Comparison of ENCODE assay signal across 25 cellular contexts in genomic region chr15:72146221-72146620, GRCh38. TPM values are rescaled to one million over a fixed set of nuclear protein-coding genes. Genes with fewer than 3 reads are reported as not detected.
"Had no signal": no experiment of that assay in that cellular context is flagged by ENCODE, and none has a peak within 500 bp of the region (broad histone marks: within the 10 kb centered on the region; RNA-seq: fewer than 3 reads in every experiment).

No MANE protein-coding gene starts in this region.

- H3K9me3 ChIP-seq: neutrophil, ovary, psoas muscle, right lobe of liver, sigmoid colon, stomach, tibial nerve, vagina had no signal

- H3K27ac ChIP-seq: neutrophil, ovary, parathyroid adenoma, psoas muscle, right lobe of liver, sigmoid colon, stomach, tibial nerve, vagina had no signal

- H3K9me3 Mint-ChIP-seq: naive thymus-derived CD8-positive, alpha-beta T cell; natural killer cell treated with Interleukin-12 subunit alpha and Interleukin-12 subunit beta and Interleukin-15 and Interleukin-18, amount 100 ng/mL, for 72 hours; neural crest cell; stimulated activated naive B cell treated with anti-CD40 and anti-IgM and Interleukin-4, amounts not matched to agents 10 μg/mL and 1 μg/mL and 100 μg/mL, for 72 hours; stimulated activated naive CD8-positive, alpha-beta T cell treated with anti-CD3 and anti-CD28 coated beads, Interleukin-15, Interleukin-2, amounts not matched to agents 100 ng/mL and 50 ng/mL, for 24 hours had no signal

- ATAC-seq: naive thymus-derived CD8-positive, alpha-beta T cell; natural killer cell treated with Interleukin-12 subunit alpha and Interleukin-12 subunit beta and Interleukin-15 and Interleukin-18, amount 100 ng/mL, for 72 hours; psoas muscle; right cardiac atrium; stimulated activated naive B cell treated with anti-CD40 and anti-IgM and Interleukin-4, amounts not matched to agents 10 μg/mL and 1 μg/mL and 100 μg/mL, for 72 hours had no signal

- H3K4me3 Mint-ChIP-seq: naive thymus-derived CD8-positive, alpha-beta T cell; natural killer cell treated with Interleukin-12 subunit alpha and Interleukin-12 subunit beta and Interleukin-15 and Interleukin-18, amount 100 ng/mL, for 72 hours; neural crest cell; stimulated activated naive B cell treated with anti-CD40 and anti-IgM and Interleukin-4, amounts not matched to agents 10 μg/mL and 1 μg/mL and 100 μg/mL, for 72 hours; stimulated activated naive CD8-positive, alpha-beta T cell treated with anti-CD3 and anti-CD28 coated beads, Interleukin-15, Interleukin-2, amounts not matched to agents 100 ng/mL and 50 ng/mL, for 24 hours had no signal

- H3K27ac Mint-ChIP-seq: naive thymus-derived CD8-positive, alpha-beta T cell; natural killer cell treated with Interleukin-12 subunit alpha and Interleukin-12 subunit beta and Interleukin-15 and Interleukin-18, amount 100 ng/mL, for 72 hours; progenitor cell of endocrine pancreas; stimulated activated naive B cell treated with anti-CD40 and anti-IgM and Interleukin-4, amounts not matched to agents 10 μg/mL and 1 μg/mL and 100 μg/mL, for 72 hours; stimulated activated naive CD8-positive, alpha-beta T cell treated with anti-CD3 and anti-CD28 coated beads, Interleukin-15, Interleukin-2, amounts not matched to agents 100 ng/mL and 50 ng/mL, for 24 hours had no signal

- H3K36me3 ChIP-seq: neutrophil, ovary, right lobe of liver, sigmoid colon, stomach, tibial nerve, vagina had no signal

- H3K36me3 Mint-ChIP-seq: naive thymus-derived CD8-positive, alpha-beta T cell; natural killer cell treated with Interleukin-12 subunit alpha and Interleukin-12 subunit beta and Interleukin-15 and Interleukin-18, amount 100 ng/mL, for 72 hours; stimulated activated naive B cell treated with anti-CD40 and anti-IgM and Interleukin-4, amounts not matched to agents 10 μg/mL and 1 μg/mL and 100 μg/mL, for 72 hours had no signal

- H3K27me3 ChIP-seq: neutrophil, ovary, right lobe of liver, sigmoid colon, stomach, tibial nerve, vagina had no signal

- H3K4me3 ChIP-seq: ovary, psoas muscle, right lobe of liver, sigmoid colon, stomach, tibial nerve, vagina had no signal

- H3K27me3 Mint-ChIP-seq: stimulated activated naive CD8-positive, alpha-beta T cell treated with anti-CD3 and anti-CD28 coated beads, Interleukin-15, Interleukin-2, amounts not matched to agents 100 ng/mL and 50 ng/mL, for 24 hours had no signal

- H3K4me1 ChIP-seq: parathyroid adenoma, sigmoid colon, tibial nerve, vagina had no signal

- H3K4me1 Mint-ChIP-seq: neural crest cell had no signal

- DNase-seq: naive thymus-derived CD8-positive, alpha-beta T cell; ovary; posterior cingulate gyrus; psoas muscle; right cardiac atrium; right lobe of liver; sigmoid colon; small intestine; stimulated activated CD4-positive, alpha-beta T cell treated with anti-CD3 and anti-CD28 coated beads, Interleukin-12 subunit alpha, Interleukin-12 subunit beta, amount 100 ng/mL, for 4 hours; stimulated activated CD4-positive, alpha-beta T cell treated with anti-CD3 and anti-CD28 coated beads, Interleukin-1b, Interleukin-23, amount 100 ng/mL, for 48 hours; stimulated activated CD4-positive, alpha-beta T cell treated with anti-CD3 and anti-CD28 coated beads, Interleukin-4, amount 100 ng/mL, for 1 hour; stimulated activated CD4-positive, alpha-beta T cell treated with anti-CD3 and anti-CD28 coated beads, Interleukin-4, amount 100 ng/mL, for 4 hours; stimulated activated CD8-positive, alpha-beta memory T cell treated with anti-CD3 and anti-CD28 coated beads, Interleukin-4, amount 100 ng/mL, for 48 hours; stimulated activated naive B cell treated with anti-CD40 and anti-IgM and Interleukin-4, amounts not matched to agents 10 μg/mL and 1 μg/mL and 100 μg/mL, for 72 hours; stimulated activated naive CD4-positive, alpha-beta T cell treated with Interleukin-2 at 50 U/mL for 16 hours; stomach; trophoblast cell had no signal

RNA-seq across cellular contexts. Expression of gene GRAMD2A, which starts 51.4 kb away (rescaled TPM):
- total RNA-seq: naive thymus-derived CD8-positive, alpha-beta T cell; natural killer cell treated with Interleukin-12 subunit alpha and Interleukin-12 subunit beta and Interleukin-15 and Interleukin-18, amount 100 ng/mL, for 72 hours; psoas muscle; right lobe of liver had no signal
- polyA plus RNA-seq: naive thymus-derived CD8-positive, alpha-beta T cell had no signal
